Comparison of ENCODE assay signal across 18 cellular contexts in the genomic region with DNA sequence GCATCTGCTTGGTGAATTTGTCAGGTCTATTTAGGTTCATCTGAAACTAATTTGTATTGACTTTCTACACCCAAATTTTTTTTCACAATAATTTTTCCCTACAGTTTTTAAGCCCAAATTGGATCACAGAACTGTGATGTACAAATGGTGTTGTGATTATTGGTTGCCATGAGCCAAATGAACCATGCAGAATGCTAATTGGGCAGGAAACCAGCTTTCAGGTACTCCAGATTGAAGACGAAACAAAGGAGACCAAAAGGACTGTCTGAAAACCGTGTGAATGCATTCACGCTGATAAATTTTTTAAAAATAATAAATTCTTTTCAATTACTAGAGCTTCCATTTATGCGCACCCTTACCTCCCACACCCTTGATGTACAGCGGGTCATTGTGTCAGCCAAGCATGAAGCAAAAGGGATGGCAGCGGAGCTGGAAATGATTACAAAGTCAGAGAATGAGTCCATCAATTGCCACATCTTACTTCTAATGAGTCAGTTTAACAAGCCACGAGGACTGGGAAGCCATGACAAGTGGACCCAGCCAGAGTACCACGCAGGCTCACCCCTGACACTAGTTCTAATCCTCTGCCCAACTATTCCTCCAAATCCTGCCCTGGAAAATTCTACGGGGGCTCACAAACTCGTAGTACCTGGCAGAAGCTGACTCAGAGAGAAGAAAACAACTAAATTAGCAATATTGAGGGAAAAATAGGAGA.
A peak's percentile ranks its signal among the peaks of the same experiment; 100 is the strongest.
DNase-seq lines count a peak whose midpoint lies in the region; ATAC-seq, FAIRE-seq and TF ChIP-seq lines count a peak whose summit lies in the region.
"Had no signal": no experiment of that assay in that cellular context is flagged by ENCODE, and none has a peak within 500 bp of the region (broad histone marks: within the 10 kb centered on the region; RNA-seq: fewer than 3 reads in every experiment).

No MANE protein-coding gene starts in this region.

- TF ChIP-seq POLR2A in transverse colon (IDR thresholded peaks at IDR 0.05): no peak

- TF ChIP-seq EP300 in transverse colon (IDR thresholded peaks at IDR 0.05; ENCODE audit: low read depth): no peak

- no peak overlapping the region for H3K9ac ChIP-seq in endocrine pancreas (ENCODE audit: control insufficient read depth, insufficient read depth, low read length)
- no peak overlapping the region for H3K9ac ChIP-seq in muscle layer of colon (ENCODE audit: low read length)
- H3K9ac ChIP-seq: BLaER1 had no signal

- WGBS in transverse colon (ENCODE audit: low coverage in 1 of 2), 2 donors: 90 to 92% methylated on average over 9 to 10 of the region's 10 CpGs

- no peaks in the 10 kb centered on the region for H3K9me3 ChIP-seq in endocrine pancreas (ENCODE audit: control insufficient read depth, low read length)
- H3K9me3 ChIP-seq in muscle layer of colon (ENCODE audit: low read length): no peaks in the 10 kb centered on the region
- no peaks in the 10 kb centered on the region for H3K9me3 ChIP-seq in transverse colon
- H3K9me3 ChIP-seq: BLaER1, HAP-1, MG63, SJCRH30 had no signal

- ATAC-seq in GM19351 (IDR thresholded peaks at IDR 0.05; ENCODE audit: unreplicated experiment): no peak

- in situ Hi-C loops in transverse colon (cut with MboI; ENCODE audit: low pct_ligation_motif_present in 1 of 4, low pct_unique_long_range_greater_than_20kb in 1 of 4, low sequenced_read_pairs in 3 of 4): no loop called here

- H3K27ac ChIP-seq in muscle layer of colon (ENCODE audit: low read depth, low read length) (peak overlapping the region; percentile 54), transverse colon (peak overlapping the region in 3 of 4 donors; percentile 20 to 72 (median 47))
- H3K27ac ChIP-seq: BLaER1, RWPE1, SJCRH30 had no signal

- no peak for TF ChIP-seq CTCF in transverse colon (IDR thresholded peaks at IDR 0.05)

- H3K4me1 ChIP-seq in endocrine pancreas (ENCODE audit: control insufficient read depth, insufficient read depth, low read length) (peaks cover 8% of the 10 kb centered on the region), muscle layer of colon (ENCODE audit: insufficient read depth, low read length) (peaks cover 84% of the 10 kb centered on the region), transverse colon (peaks cover 6 to 49% (median 24%) of the 10 kb centered on the region in 4 donors)
- H3K4me1 ChIP-seq: BLaER1 had no signal

- peak overlapping the region; percentile 19 for H3K4me3 ChIP-seq in endocrine pancreas (ENCODE audit: control insufficient read depth, insufficient read depth, low read length)
- no peak overlapping the region for H3K4me3 ChIP-seq in muscle layer of colon (ENCODE audit: low read depth in 1 of 2, low read length in 2 of 2)
- no peak overlapping the region for H3K4me3 ChIP-seq in transverse colon
- H3K4me3 ChIP-seq: BLaER1, HAP-1, MG63, SJCRH30 had no signal

- no peaks in the 10 kb centered on the region for H3K27me3 ChIP-seq in endocrine pancreas (ENCODE audit: control insufficient read depth, insufficient read depth, low read length)
- no peaks in the 10 kb centered on the region for H3K27me3 ChIP-seq in muscle layer of colon (ENCODE audit: control insufficient read depth in 1 of 2, insufficient read depth in 2 of 2, low read length in 2 of 2)
- H3K27me3 ChIP-seq in transverse colon: no peaks in the 10 kb centered on the region
- H3K27me3 ChIP-seq: BLaER1, SJCRH30 had no signal

- peak; percentile 72 for FAIRE-seq in RCC 7860 (lab: Jason Lieb, UNC)

- H3K36me3 ChIP-seq in endocrine pancreas (ENCODE audit: control insufficient read depth, insufficient read depth, low read length): no peaks in the 10 kb centered on the region
- H3K36me3 ChIP-seq in muscle layer of colon (ENCODE audit: insufficient read depth, low read length): no peaks in the 10 kb centered on the region
- H3K36me3 ChIP-seq in transverse colon: no peaks in the 10 kb centered on the region
- H3K36me3 ChIP-seq: BLaER1, MG63 had no signal

- intact Hi-C loops in transverse colon (cut with DNase I; ENCODE audit: low total_unique reads): no loop called here

- DNase-seq in RCC 7860 (ENCODE audit: low spot score): peak; percentile 45
- DNase-seq in transverse colon: no peak
- DNase-seq in foreskin melanocyte: no peak
- DNase-seq in activated gamma-delta T cell treated with Interleukin-2 at 50 U/mL for 16 hours: no peak
- DNase-seq: CD8-positive, alpha-beta memory T cell; MG63; NCI-H1105 treated with DMSO at 0.1 percent for 48 hours; NCI-H187; NCI-H2171; NCI-H510A; OCI-M1; SJCRH30 had no signal
